8 cellular contexts compared by ENCODE assay signal in genomic region chr17:63623786-63624185, GRCh38. TPM values are rescaled to one million over a fixed set of nuclear protein-coding genes. Genes with fewer than 3 reads are reported as not detected.
DNase-seq lines count a peak whose midpoint lies in the region; ATAC-seq and TF ChIP-seq lines count a peak whose summit lies in the region.

No MANE protein-coding gene starts in this region.

- no peak overlapping the region for H3K9ac ChIP-seq in HUES6 (ENCODE audit: low read length)

- TF ChIP-seq CTCF in AG04449 (IDR thresholded peaks at IDR 0.05; ENCODE audit: insufficient read depth, low read length, missing control alignments) (no peak), breast epithelium (IDR thresholded peaks at IDR 0.05) (no peak)

- no peak for TF ChIP-seq POLR2A in breast epithelium (IDR thresholded peaks at IDR 0.05)

- CTCF ChIA-PET in AG04449 (lab: Yijun Ruan, JAX), result interaction anchor here (5.4 kb wide), 1 partner anchor 12 kb away, joined by 37 read pairs; no protein-coding TSS in a partner anchor

- ATAC-seq in HG02884 (IDR thresholded peaks at IDR 0.05; ENCODE audit: unreplicated experiment), result no peak

- no peak for DNase-seq in AG04449 (ENCODE audit: low read depth, low spot score)
- DNase-seq in breast epithelium (ENCODE audit: low spot score in 2 of 2), result no peak
- no peak for DNase-seq in NCI-H2171 (lab: John Stamatoyannopoulos, UW)
- DNase-seq in GF-D8 (lab: John Stamatoyannopoulos, UW), result no peak
- DNase-seq in HCEC 1CT, result no peak

- no peaks in the 10 kb centered on the region for H3K36me3 ChIP-seq in HUES6 (ENCODE audit: control insufficient read depth, insufficient read depth, low read length)
- no peaks in the 10 kb centered on the region for H3K36me3 ChIP-seq in breast epithelium

- no peak overlapping the region for H3K27ac ChIP-seq in HUES6 (ENCODE audit: low read depth, low read length)
- no peak overlapping the region for H3K27ac ChIP-seq in breast epithelium

- H3K9me3 ChIP-seq in HUES6 (ENCODE audit: control insufficient read depth, insufficient read depth, low read depth, low read length) (no peaks in the 10 kb centered on the region), breast epithelium (no peaks in the 10 kb centered on the region), mononuclear cell (ENCODE audit: low read depth, low read length) (no peaks in the 10 kb centered on the region)

- POLR2A ChIA-PET in AG04449 (lab: Yijun Ruan, JAX), result no interaction called here

- H3K27me3 ChIP-seq in HUES6 (ENCODE audit: control insufficient read depth, insufficient read depth, low read length), result no peaks in the 10 kb centered on the region
- H3K27me3 ChIP-seq in breast epithelium, result no peaks in the 10 kb centered on the region
- no peaks in the 10 kb centered on the region for H3K27me3 ChIP-seq in mononuclear cell (ENCODE audit: insufficient read depth, low read length)

- H3K4me3 ChIP-seq in AG04449 (ENCODE audit: low read depth, low read length), result peak overlapping the region; percentile 69
- peak overlapping the region; percentile 94 for H3K4me3 ChIP-seq in HUES6 (ENCODE audit: low read depth, low read length)
- H3K4me3 ChIP-seq in breast epithelium, result peak overlapping the region; percentile 76 to 82 (median 81)
- peak overlapping the region; percentile 64 for H3K4me3 ChIP-seq in mononuclear cell (ENCODE audit: low read length)

- H3K4me1 ChIP-seq in HUES6 (ENCODE audit: control insufficient read depth, insufficient read depth, low read length) (peaks cover 15% of the 10 kb centered on the region), breast epithelium (peaks cover 0 to 21% of the 10 kb centered on the region in 2 donors), mononuclear cell (ENCODE audit: insufficient read depth, low read length) (peaks cover 39% of the 10 kb centered on the region)

- intact Hi-C loops in breast epithelium (cut with DNase I; ENCODE audit: low total_unique reads), result no loop called here

RNA-seq across cellular contexts. Expression of gene MAP3K3, which starts 1.6 kb away (rescaled TPM):
- total RNA-seq in breast epithelium (10 to 100 TPM; 44.9 to 60.0 (median 47.9) TPM), mononuclear cell (120 TPM)

RNA-seq across cellular contexts. Expression of gene TACO1, which starts 23.1 kb away (rescaled TPM):
- total RNA-seq in breast epithelium (10 to 100 TPM; 11.0 to 12.4 (median 11.1) TPM), mononuclear cell (15.3 TPM)
